8 cellular contexts compared by ENCODE assay signal in genomic region chrX:54043084-54043483, GRCh38. TPM values are rescaled to one million over a fixed set of nuclear protein-coding genes. Genes with fewer than 3 reads are reported as not detected.
DNase-seq lines count a peak whose midpoint lies in the region; ATAC-seq and TF ChIP-seq lines count a peak whose summit lies in the region.

No MANE protein-coding gene starts in this region.

- 0 to 45% (median 18%) methylated on average over 9 of the region's 9 CpGs for WGBS in adrenal gland, 4 donors
- WGBS in right lobe of liver (ENCODE audit: insufficient coverage, low coverage, low lambda C conversion rate, missing lambda C conversion rate): 25% methylated on average over 8 of the region's 9 CpGs
- WGBS in thyroid gland, 2 donors: 0 to 3% methylated on average over 7 to 9 of the region's 9 CpGs

- intact Hi-C loops in adrenal gland (cut with DNase I) (no loop called here), right lobe of liver (cut with DNase I) (no loop called here), thyroid gland (cut with DNase I) (no loop called here)

- TF ChIP-seq CTCF in adrenal gland (IDR thresholded peaks at IDR 0.05) (no peak), right lobe of liver (IDR thresholded peaks at IDR 0.05) (no peak), thyroid gland (IDR thresholded peaks at IDR 0.05) (no peak)

- TF ChIP-seq POLR2A in adrenal gland (IDR thresholded peaks at IDR 0.05): no peak
- no peak for TF ChIP-seq POLR2A in right lobe of liver (IDR thresholded peaks at IDR 0.05)
- TF ChIP-seq POLR2A in thyroid gland (IDR thresholded peaks at IDR 0.05): no peak

- ATAC-seq in activated CD8-positive, alpha-beta memory T cell treated with anti-CD3 and anti-CD28 coated beads, Interleukin-2, amount 10 ng/mL, durations not matched to agents 7 days and 5 days: no peak
- ATAC-seq in right lobe of liver: no peak
- no peak for ATAC-seq in HG03571 (IDR thresholded peaks at IDR 0.05; ENCODE audit: unreplicated experiment)
- ATAC-seq in GM19452 (IDR thresholded peaks at IDR 0.05; ENCODE audit: unreplicated experiment): no peak
- no peak for ATAC-seq in HG02885 (IDR thresholded peaks at IDR 0.05; ENCODE audit: poor library complexity, unreplicated experiment)

- no peaks in the 10 kb centered on the region for H3K9me3 Mint-ChIP-seq in activated CD8-positive, alpha-beta memory T cell treated with anti-CD3 and anti-CD28 coated beads, Interleukin-2, amount 10 ng/mL, durations not matched to agents 7 days and 5 days (ENCODE audit: low read depth)

- H3K27me3 Mint-ChIP-seq in activated CD8-positive, alpha-beta memory T cell treated with anti-CD3 and anti-CD28 coated beads, Interleukin-2, amount 10 ng/mL, durations not matched to agents 7 days and 5 days: no peaks in the 10 kb centered on the region

- peak; percentile 40 for DNase-seq in activated CD8-positive, alpha-beta memory T cell treated with anti-CD3 and anti-CD28 coated beads, Interleukin-2, amount 10 ng/mL, durations not matched to agents 7 days and 5 days
- DNase-seq in activated CD8-positive, alpha-beta memory T cell treated with anti-CD3 and anti-CD28 coated beads for 24 hours: no peak
- DNase-seq in adrenal gland: no peak
- no peak for DNase-seq in right lobe of liver
- DNase-seq in thyroid gland: no peak

- H3K27ac ChIP-seq in adrenal gland: peak overlapping the region in 4 of 5 donors; percentile 33 to 93 (median 89)
- peak overlapping the region; percentile 88 to 93 (median 90) for H3K27ac ChIP-seq in right lobe of liver
- H3K27ac ChIP-seq in thyroid gland: peak overlapping the region in 2 of 3 donors; percentile 85 to 86

- H3K27ac Mint-ChIP-seq in activated CD8-positive, alpha-beta memory T cell treated with anti-CD3 and anti-CD28 coated beads, Interleukin-2, amount 10 ng/mL, durations not matched to agents 7 days and 5 days: peak overlapping the region; percentile 95

- H3K4me3 ChIP-seq in adrenal gland (peak overlapping the region in 2 of 4 donors; percentile 53 to 77), right lobe of liver (peak overlapping the region; percentile 65 to 71 (median 67)), thyroid gland (replicated peaks in 1 of 3) (peak overlapping the region in 2 of 3 donors; percentile 42 to 68)

- CTCF ChIA-PET in activated CD8-positive, alpha-beta memory T cell treated with anti-CD3 and anti-CD28 coated beads, Interleukin-2, amount 10 ng/mL, durations not matched to agents 7 days and 5 days (lab: Charles Lee): interaction anchor here (1.0 to 1.1 kb wide), 2 partner anchors 44 to 397 kb away, joined by 3 read pairs; partner anchors contain the start of gene TSR2

- peaks cover 18% of the 10 kb centered on the region for H3K4me1 Mint-ChIP-seq in activated CD8-positive, alpha-beta memory T cell treated with anti-CD3 and anti-CD28 coated beads, Interleukin-2, amount 10 ng/mL, durations not matched to agents 7 days and 5 days

- H3K36me3 Mint-ChIP-seq in activated CD8-positive, alpha-beta memory T cell treated with anti-CD3 and anti-CD28 coated beads, Interleukin-2, amount 10 ng/mL, durations not matched to agents 7 days and 5 days: peaks cover 11% of the 10 kb centered on the region

- H3K36me3 ChIP-seq in adrenal gland (replicated peaks in 1 of 2) (peaks cover 0 to 12% of the 10 kb centered on the region in 2 donors), right lobe of liver (peaks cover 0 to 4% (median 0%) of the 10 kb centered on the region in 4 donors), thyroid gland (peaks cover 0 to 9% of the 10 kb centered on the region in 2 donors)

- peak overlapping the region; percentile 96 for H3K4me3 Mint-ChIP-seq in activated CD8-positive, alpha-beta memory T cell treated with anti-CD3 and anti-CD28 coated beads, Interleukin-2, amount 10 ng/mL, durations not matched to agents 7 days and 5 days

- H3K27me3 ChIP-seq in adrenal gland (no peaks in the 10 kb centered on the region), right lobe of liver (no peaks in the 10 kb centered on the region), thyroid gland (no peaks in the 10 kb centered on the region)

- peaks cover 0 to 3% of the 10 kb centered on the region in 2 donors for H3K4me1 ChIP-seq in adrenal gland (replicated peaks in 1 of 2)
- peaks cover 0 to 25% (median 0%) of the 10 kb centered on the region in 4 donors for H3K4me1 ChIP-seq in right lobe of liver
- H3K4me1 ChIP-seq in thyroid gland: peaks cover 0 to 6% of the 10 kb centered on the region in 2 donors

- H3K9me3 ChIP-seq in adrenal gland (replicated peaks in 1 of 3) (no peaks in the 10 kb centered on the region), right lobe of liver (no peaks in the 10 kb centered on the region), thyroid gland (no peaks in the 10 kb centered on the region)

RNA-seq across cellular contexts. Expression of gene PHF8, which starts 1.2 kb away (rescaled TPM):
- total RNA-seq in activated CD8-positive, alpha-beta memory T cell treated with anti-CD3 and anti-CD28 coated beads, Interleukin-2, amount 10 ng/mL, durations not matched to agents 7 days and 5 days: 10 to 100 TPM; 42.9 to 44.9 TPM
- 10 to 100 TPM; 15.7 to 73.5 (median 23.8) TPM for total RNA-seq in adrenal gland
- 10 to 100 TPM in 1 of 3 donors, 1 to 10 TPM in 2; 6.1 to 12.5 (median 9.6) TPM for polyA plus RNA-seq in adrenal gland
- total RNA-seq in right lobe of liver: 10 to 100 TPM; 12.8 to 64.0 (median 22.1) TPM
- total RNA-seq in thyroid gland: 10 to 100 TPM; 30.4 to 89.5 (median 36.3) TPM
